8 cellular contexts compared by ENCODE assay signal in genomic region chr13:101792189-101792588, GRCh38.
"Had no signal": no experiment of that assay in that cellular context is flagged by ENCODE, and none has a peak within 500 bp of the region (broad histone marks: within the 10 kb centered on the region; RNA-seq: fewer than 3 reads in every experiment).

No MANE protein-coding gene starts in this region.

- DNase-seq: GDM1, GF-D8 had no signal

- H3K4me3 ChIP-seq: GM12878 had no signal

- FAIRE-seq: G401.6, GM12878, GM12891, GM12892, GM18507, GM19239 had no signal
